In genomic region chr11:59058120-59058917, GRCh38 we compare ENCODE assay signal across 8 cellular contexts. TPM values are rescaled to one million over a fixed set of nuclear protein-coding genes. Genes with fewer than 3 reads are reported as not detected.
A peak's percentile ranks its signal among the peaks of the same experiment; 100 is the strongest.
DNase-seq lines count a peak whose midpoint lies in the region; ATAC-seq and TF ChIP-seq lines count a peak whose summit lies in the region.
"Not testable (repeated sequence)": the region's sequence is repeated elsewhere in the genome, so short reads cannot be mapped to it uniquely, and the experiment has no call there.

No MANE protein-coding gene starts in this region.

- TF ChIP-seq CTCF in GM13976 (IDR thresholded peaks at IDR 0.05; ENCODE audit: borderline replicate concordance, control extremely low read depth, extremely low read depth, insufficient read depth, missing control alignments) (peak; percentile 97), uterus (IDR thresholded peaks at IDR 0.05) (peak; percentile 9 to 56 (median 34))

- peaks cover 17% of the 10 kb centered on the region for H3K4me1 Mint-ChIP-seq in T-helper 17 cell

- H3K36me3 Mint-ChIP-seq in T-helper 17 cell (ENCODE audit: low read depth) = not testable (repeated sequence)

- DNase-seq in GM13976 (ENCODE audit: low spot score) (peak; percentile 83), NCI-H1436 (lab: John Stamatoyannopoulos, UW) (peak; percentile 86), T-helper 17 cell (peak; percentile 54 to 87 (median 62)), anterior cingulate cortex (lab: John Stamatoyannopoulos, UW) (peak in 53 of 58 donors; percentile 2 to 80 (median 48)), hepatic stellate cell (ENCODE audit: low spot score) (peak; percentile 50), pulmonary artery endothelial cell (ENCODE audit: low read depth, low spot score) (peak; percentile 76), uterus (peak; percentile 21 to 31)

- ATAC-seq in HG02884 (IDR thresholded peaks at IDR 0.05; ENCODE audit: unreplicated experiment) (peak; percentile 92), T-helper 17 cell (peak; percentile 97)

- not testable (repeated sequence) for H3K4me1 ChIP-seq in uterus

- H3K27me3 Mint-ChIP-seq in T-helper 17 cell = peaks cover 75% of the 10 kb centered on the region

- intact Hi-C loops in uterus (cut with DNase I; ENCODE audit: low total_unique reads) = not testable (repeated sequence)

- H3K4me3 ChIP-seq in uterus = not testable (repeated sequence)

- TF ChIP-seq POLR2A in uterus (IDR thresholded peaks at IDR 0.05) = not testable (repeated sequence)

- H3K4me3 Mint-ChIP-seq in T-helper 17 cell = peak overlapping the region; percentile 82

- H3K27ac ChIP-seq in uterus = not testable (repeated sequence)

- peak overlapping the region; percentile 71 for H3K27ac Mint-ChIP-seq in T-helper 17 cell

- H3K36me3 ChIP-seq in uterus = not testable (repeated sequence)

- in situ Hi-C loops in GM13976 (cut with MboI; ENCODE audit: low sequenced_read_pairs, unreplicated experiment) = loop anchor here (25.0 kb wide), 1 partner anchor 396 kb away; no protein-coding TSS in a partner anchor

- not testable (repeated sequence) for H3K9me3 ChIP-seq in T-helper 17 cell (ENCODE audit: control insufficient read depth, low read length, poor library complexity, severe bottlenecking); uterus

- H3K27me3 ChIP-seq in uterus = not testable (repeated sequence)

RNA-seq across cellular contexts. Expression of gene GLYATL1B, which starts 27.8 kb away (rescaled TPM):
- total RNA-seq in T-helper 17 cell (not detected), pulmonary artery endothelial cell (not detected in 2 replicates), uterus (not detected)

RNA-seq across cellular contexts. Expression of gene FAM111B, which starts 48.7 kb away (rescaled TPM):
- total RNA-seq in T-helper 17 cell (1 to 10 TPM; 1.4 to 2.0 TPM), pulmonary artery endothelial cell (18.0 and 30.9 TPM in 2 replicates), uterus (10 to 100 TPM in 1 of 4 donors, not detected in 3; 18.5 TPM)

Comparison
In these comparisons a context has a peak if more than half of its experiments do, and no peak if none do; other contexts are left out.
1. DNase-seq: peak in every context shown above with its lines; median percentile 86 in NCI-H1436; 83 in GM13976; 76 in pulmonary artery endothelial cell; 62 in T-helper 17 cell; 50 in hepatic stellate cell; 48 in anterior cingulate cortex; 26 in uterus.